Comparison of ENCODE assay signal across 8 cellular contexts in genomic region chr12:751828-752672, GRCh38. TPM values are rescaled to one million over a fixed set of nuclear protein-coding genes. Genes with fewer than 3 reads are reported as not detected.
DNase-seq lines count a peak whose midpoint lies in the region; ATAC-seq and TF ChIP-seq lines count a peak whose summit lies in the region.

TSS of gene WNK1 (plus strand) at chr12:752579. CDS start at chr12:753566, 987 bp downstream.

- peak within 1 kb of the TSS; percentile 96 for H3K4me2 ChIP-seq in IMR-90 (ENCODE audit: low read depth, low read length)

- peak within 1 kb of the TSS; percentile 94 for H3K14ac ChIP-seq in IMR-90 (replicated peaks; ENCODE audit: low read depth, low read length)

- TF ChIP-seq POLR2A in IMR-90 (IDR thresholded peaks at IDR 0.05; ENCODE audit: low read depth, low read length): peak; percentile 94

- peak within 1 kb of the TSS; percentile 89 for H2AK9ac ChIP-seq in IMR-90 (replicated peaks; ENCODE audit: low read depth, low read length, poor library complexity)

- POLR2A ChIA-PET in IMR-90 (lab: Charles Lee; ENCODE audit: unreplicated experiment): no interaction called here

- peak within 1 kb of the TSS; percentile 83 for H3K56ac ChIP-seq in IMR-90 (ENCODE audit: extremely low read depth, insufficient read depth, low read length)

- TF ChIP-seq CTCF in IMR-90 (conservative IDR thresholded peaks at IDR 0.05; ENCODE audit: low read depth, low read length) (no peak), epithelial cell of esophagus (IDR thresholded peaks at IDR 0.05; ENCODE audit: insufficient read depth, low read depth, low read length, missing control alignments) (no peak)

- peaks cover 0 to 19% of the 10 kb centered on the region in 2 experiments; a peak in 2 of 4 replicates for H3K79me1 ChIP-seq in IMR-90 (ENCODE audit: low read depth in 1 of 2, low read length in 2 of 2)

- dilution Hi-C loops in IMR-90 (cut with HindIII; ENCODE audit: low sequenced_read_pairs, unreplicated experiment): no loop called here

- no peaks in the 10 kb centered on the region for H3K9me1 ChIP-seq in IMR-90 (ENCODE audit: insufficient read depth, low read length)

- WGBS in IMR-90 (ENCODE audit: extremely low coverage in 2 of 2, insufficient read length in 1 of 2), 2 experiments: 0% methylated on average over 6 of the region's 47 CpGs; no CpG with 5 or more reads in 1 of the 2 experiments

- no peaks in the 10 kb centered on the region for H3K36me3 ChIP-seq in IMR-90 (ENCODE audit: control insufficient read depth, insufficient read depth, low read length)

- peak within 1 kb of the TSS; percentile 79 for H2BK5ac ChIP-seq in IMR-90 (ENCODE audit: low read depth, low read length, poor library complexity, severe bottlenecking)

- peak within 1 kb of the TSS; percentile 82 for H3K4ac ChIP-seq in IMR-90 (ENCODE audit: low read depth, low read length)

- no peak within 1 kb of the TSS for H2BK15ac ChIP-seq in IMR-90 (ENCODE audit: low read depth, low read length)

- no peaks in the 10 kb centered on the region for H3K9me3 ChIP-seq in IMR-90 (ENCODE audit: control insufficient read depth, insufficient read depth, low read length)
- no peaks in the 10 kb centered on the region for H3K9me3 ChIP-seq in mononuclear cell (ENCODE audit: low read depth, low read length)

- H3K4me1 ChIP-seq in IMR-90 (ENCODE audit: control insufficient read depth, insufficient read depth, low read length): no peaks in the 10 kb centered on the region; the same call in 1 of the 2 replicates
- peaks cover 27% of the 10 kb centered on the region for H3K4me1 ChIP-seq in mononuclear cell (ENCODE audit: insufficient read depth, low read length)

- intact Hi-C loops in IMR-90 (cut with micrococcal nuclease): loop anchor here (1.0 to 5.0 kb wide), 5 partner anchors 120 to 830 kb away; partner anchors contain the start of gene RAD52

- peak within 1 kb of the TSS; percentile 81 for H3K9ac ChIP-seq in IMR-90 (ENCODE audit: low read depth, low read length)

- H2BK20ac ChIP-seq in IMR-90 (ENCODE audit: low read depth, low read length): peak within 1 kb of the TSS; percentile 63; the same call in 1 of the 2 replicates

- peaks cover 37% of the 10 kb centered on the region for H4K20me1 ChIP-seq in IMR-90 (ENCODE audit: insufficient read depth, low read length)

- peak within 1 kb of the TSS; percentile 25 for H3K18ac ChIP-seq in IMR-90 (ENCODE audit: low read depth, low read length)

- peak within 1 kb of the TSS; percentile 65 for H3K4me3 ChIP-seq in IMR-90 (ENCODE audit: insufficient read depth, low read depth, low read length)
- peak within 1 kb of the TSS; percentile 95 for H3K4me3 ChIP-seq in epithelial cell of esophagus (ENCODE audit: low read length)
- H3K4me3 ChIP-seq in mononuclear cell (ENCODE audit: low read length): peak within 1 kb of the TSS; percentile 71

- peak within 1 kb of the TSS; percentile 71 for H4K5ac ChIP-seq in IMR-90 (ENCODE audit: low read depth, low read length)

- peak within 1 kb of the TSS; percentile 95 for H2AFZ ChIP-seq in IMR-90 (replicated peaks; ENCODE audit: low read length, poor library complexity)

- peak within 1 kb of the TSS; percentile 56 to 92 for H4K8ac ChIP-seq in IMR-90 (ENCODE audit: low read depth in 2 of 2, low read length in 2 of 2)

- peak within 1 kb of the TSS; percentile 95 for H3K23ac ChIP-seq in IMR-90 (ENCODE audit: low read depth, low read length)

- peak within 1 kb of the TSS; percentile 72 for H3K27ac ChIP-seq in IMR-90 (ENCODE audit: insufficient read depth, low read length)

- H2BK120ac ChIP-seq in IMR-90 (ENCODE audit: low read depth, low read length): no peak within 1 kb of the TSS

- no TSS peak for BruUV-seq in IMR-90 (replicated peaks; lab: Mats Ljungman, UMichigan)

- ATAC-seq in GM21528 (IDR thresholded peaks at IDR 0.05; ENCODE audit: low FRiP score, unreplicated experiment): peak; percentile 46
- ATAC-seq in IMR-90 (ENCODE audit: low read depth): peak; percentile 85

- no peaks in the 10 kb centered on the region for H3K27me3 ChIP-seq in IMR-90 (ENCODE audit: control insufficient read depth, insufficient read depth, low read length)
- no peaks in the 10 kb centered on the region for H3K27me3 ChIP-seq in mononuclear cell (ENCODE audit: insufficient read depth, low read length)

- DNase-seq in DMS 273 (lab: John Stamatoyannopoulos, UW; ENCODE audit: unreplicated experiment): peak; percentile 98
- peak; percentile 99 for DNase-seq in IMR-90
- DNase-seq in OCI-M1 (lab: John Stamatoyannopoulos, UW): peak; percentile 98
- DNase-seq in activated T-cell treated with anti-CD3 and anti-CD28 coated beads for 24 hours (ENCODE audit: low read depth): peak; percentile 97
- DNase-seq in epithelial cell of esophagus (ENCODE audit: low read depth): peak; percentile 99
- peak; percentile 97 for DNase-seq in stimulated activated CD8-positive, alpha-beta memory T cell treated with anti-CD3 and anti-CD28 coated beads, Interleukin-4, amount 100 ng/mL, for 24 hours (ENCODE audit: low read depth)

- CTCF ChIA-PET in IMR-90 (lab: Yijun Ruan, JAX): interaction anchor here (0.8 to 3.4 kb wide), 11 partner anchors 9 to 183 kb away, joined by 3 to 26 read pairs (median 3); no protein-coding TSS in a partner anchor

- no peak for TF ChIP-seq RAD21 in IMR-90 (IDR thresholded peaks at IDR 0.05; ENCODE audit: low read length)

- peak within 1 kb of the TSS; percentile 71 for H4K91ac ChIP-seq in IMR-90 (ENCODE audit: insufficient read depth, low read depth, low read length)

- no peak within 1 kb of the TSS; the same call in 1 of the 2 replicates for H2AK5ac ChIP-seq in IMR-90 (ENCODE audit: low read depth, low read length)

- in situ Hi-C loops in IMR-90 (cut with MboI; ENCODE audit: low sequenced_read_pairs): loop anchor here (5.0 kb wide), 1 partner anchor 175 kb away; no protein-coding TSS in a partner anchor

TF ChIP-seq in IMR-90, 13 proteins besides CTCF, POLR2A, EP300 and RAD21:
- TF ChIP-seq FOS (IDR thresholded peaks at IDR 0.05; ENCODE audit: low read depth, low read length) (no peak), CEBPB (IDR thresholded peaks at IDR 0.05; ENCODE audit: low read depth, low read length) (no peak), CHD1 (IDR thresholded peaks at IDR 0.05; ENCODE audit: low read depth, low read length) (no peak), BHLHE40 (IDR thresholded peaks at IDR 0.05; ENCODE audit: low read depth, low read length) (peak; percentile 19; the same call in 1 of the 2 replicates), MAZ (IDR thresholded peaks at IDR 0.05; ENCODE audit: borderline replicate concordance, low read depth, low read length) (peak; percentile 48; the same call in 1 of the 2 replicates), ELK1 (IDR thresholded peaks at IDR 0.05; ENCODE audit: borderline replicate concordance, low read depth, low read length) (no peak), USF2 (IDR thresholded peaks at IDR 0.05; ENCODE audit: low read depth, low read length) (peak; percentile 30; the same call in 1 of the 2 replicates), RCOR1 (IDR thresholded peaks at IDR 0.05; ENCODE audit: insufficient replicate concordance, low read length) (no peak), NFE2L2 (IDR thresholded peaks at IDR 0.05; ENCODE audit: low read depth, low read length) (no peak), SMC3 (IDR thresholded peaks at IDR 0.05; ENCODE audit: low read depth, low read length) (no peak), MXI1 (IDR thresholded peaks at IDR 0.05; ENCODE audit: borderline replicate concordance, low read depth, low read length) (peak; percentile 22; the same call in 1 of the 2 replicates), MAFK (IDR thresholded peaks at IDR 0.05; ENCODE audit: low read depth, low read length) (peak; percentile 32; the same call in 1 of the 2 replicates), RFX5 (IDR thresholded peaks at IDR 0.05; ENCODE audit: low read depth, low read length) (no peak)

RNA-seq across cellular contexts. Expression of gene WNK1, which starts in this region (rescaled TPM):
- total RNA-seq in IMR-90 (2012; rRNA removed) (38.3 and 42.8 TPM in 2 replicates), mononuclear cell (94.1 TPM)
- 28.3 and 36.9 TPM in 2 replicates for polyA plus RNA-seq in IMR-90 (2012; rRNA removed)
- polyA plus RNA-seq in IMR-90 (2012; cell fraction: cytosol; rRNA removed): 12.2 and 22.4 TPM in 2 replicates
- polyA plus RNA-seq in IMR-90 (2012; cell fraction: nucleus; rRNA removed; ENCODE audit: low replicate concordance): 45.1 and 55.1 TPM in 2 replicates

Comparison
In these comparisons a context has a peak if more than half of its experiments do, and no peak if none do; other contexts are left out.
1. Peak in every context shown above with its lines: DNase-seq, ATAC-seq, H3K4me3 ChIP-seq and H3K27ac ChIP-seq.